ENCODE assay signal across 28 cellular contexts in genomic region chr3:3429841-3430240, GRCh38.
"Had no signal": no experiment of that assay in that cellular context is flagged by ENCODE, and none has a peak within 500 bp of the region (broad histone marks: within the 10 kb centered on the region; RNA-seq: fewer than 3 reads in every experiment).

No MANE protein-coding gene starts in this region.

- H3K27me3 ChIP-seq: stomach, suprapubic skin, testis, thyroid gland, tibial artery, tibial nerve, transverse colon, upper lobe of left lung, upper lobe of right lung, uterus, vagina had no signal

- H3K9me3 Mint-ChIP-seq: stimulated activated memory B cell treated with anti-CD40 and anti-IgM and Interleukin-4, amounts not matched to agents 10 μg/mL and 1 μg/mL and 100 μg/mL, for 72 hours had no signal

- DNase-seq: stimulated activated CD4-positive, alpha-beta T cell treated with anti-CD3 and anti-CD28 coated beads, Interleukin-2, amount 100 ng/mL, for 48 hours; stimulated activated CD4-positive, alpha-beta T cell treated with anti-CD3 and anti-CD28 coated beads, Interleukin-4, amount 100 ng/mL, for 1 hour; stimulated activated CD4-positive, alpha-beta T cell treated with anti-CD3 and anti-CD28 coated beads, Interleukin-4, amount 100 ng/mL, for 24 hours; stimulated activated CD4-positive, alpha-beta T cell treated with anti-CD3 and anti-CD28 coated beads, Interleukin-4, amount 100 ng/mL, for 4 hours; stimulated activated CD8-positive, alpha-beta memory T cell treated with anti-CD3 and anti-CD28 coated beads, Interleukin-4, amount 100 ng/mL, for 48 hours; stimulated activated naive B cell treated with anti-CD40 and anti-IgM and Interleukin-4, amounts not matched to agents 10 μg/mL and 1 μg/mL and 100 μg/mL, for 72 hours; stimulated activated naive CD4-positive, alpha-beta T cell; stimulated activated naive CD4-positive, alpha-beta T cell treated with Interleukin-2 at 50 U/mL for 16 hours; stimulated activated naive CD8-positive, alpha-beta T cell treated with anti-CD3 and anti-CD28 coated beads, Interleukin-15, amount 100 ng/mL, for 72 hours; stimulated activated naive CD8-positive, alpha-beta T cell treated with anti-CD3 and anti-CD28 coated beads, Interleukin-15, Interleukin-2, amounts not matched to agents 100 U/mL and 50 U/mL, for 24 hours; stomach; substantia nigra; testis; thyroid gland; tibial artery; transverse colon; trophoblast cell; upper lobe of left lung; upper lobe of right lung; uterus had no signal

- H3K36me3 ChIP-seq: stomach, suprapubic skin, thoracic aorta, thyroid gland, tibial artery, tibial nerve, transverse colon, upper lobe of left lung, upper lobe of right lung, uterus, vagina had no signal

- H3K4me3 Mint-ChIP-seq: stimulated activated effector memory CD8-positive, alpha-beta T cell treated with anti-CD3 and anti-CD28 coated beads, Interleukin-12 subunit alpha, Interleukin-12 subunit beta, amount 100 ng/mL, for 72 hours; stimulated activated memory B cell treated with anti-CD40 and anti-IgM and Interleukin-4, amounts not matched to agents 10 μg/mL and 1 μg/mL and 100 μg/mL, for 72 hours; stimulated activated naive B cell treated with anti-CD40 and anti-IgM and Interleukin-4, amounts not matched to agents 10 μg/mL and 1 μg/mL and 100 μg/mL, for 72 hours; stimulated activated naive CD8-positive, alpha-beta T cell treated with anti-CD3 and anti-CD28 coated beads, Interleukin-15, amount 100 ng/mL, for 72 hours; stimulated activated naive CD8-positive, alpha-beta T cell treated with anti-CD3 and anti-CD28 coated beads, Interleukin-15, Interleukin-2, amounts not matched to agents 100 ng/mL and 50 ng/mL, for 24 hours; type B pancreatic cell had no signal

- H3K4me3 ChIP-seq: stomach, suprapubic skin, testis, thoracic aorta, thyroid gland, tibial artery, tibial nerve, transverse colon, upper lobe of left lung, upper lobe of right lung, uterus, vagina had no signal

- H3K4me1 ChIP-seq: stomach, suprapubic skin, testis, tibial artery, tibial nerve, transverse colon, upper lobe of left lung, upper lobe of right lung, uterus, vagina had no signal

- H3K4me1 Mint-ChIP-seq: stimulated activated effector memory CD8-positive, alpha-beta T cell treated with anti-CD3 and anti-CD28 coated beads, Interleukin-12 subunit alpha, Interleukin-12 subunit beta, amount 100 ng/mL, for 72 hours; stimulated activated memory B cell treated with anti-CD40 and anti-IgM and Interleukin-4, amounts not matched to agents 10 μg/mL and 1 μg/mL and 100 μg/mL, for 72 hours; stimulated activated naive B cell treated with anti-CD40 and anti-IgM and Interleukin-4, amounts not matched to agents 10 μg/mL and 1 μg/mL and 100 μg/mL, for 72 hours; stimulated activated naive CD8-positive, alpha-beta T cell treated with anti-CD3 and anti-CD28 coated beads, Interleukin-15, amount 100 ng/mL, for 72 hours had no signal

- H3K9me3 ChIP-seq: suprapubic skin, testis, thoracic aorta, thyroid gland, tibial artery, tibial nerve, transverse colon, upper lobe of left lung, upper lobe of right lung, uterus, vagina had no signal

- H3K36me3 Mint-ChIP-seq: stimulated activated effector memory CD8-positive, alpha-beta T cell treated with anti-CD3 and anti-CD28 coated beads, Interleukin-12 subunit alpha, Interleukin-12 subunit beta, amount 100 ng/mL, for 72 hours; stimulated activated memory B cell treated with anti-CD40 and anti-IgM and Interleukin-4, amounts not matched to agents 10 μg/mL and 1 μg/mL and 100 μg/mL, for 72 hours; stimulated activated naive B cell treated with anti-CD40 and anti-IgM and Interleukin-4, amounts not matched to agents 10 μg/mL and 1 μg/mL and 100 μg/mL, for 72 hours; type B pancreatic cell had no signal

- ATAC-seq: stimulated activated effector memory CD8-positive, alpha-beta T cell treated with anti-CD3 and anti-CD28 coated beads, Interleukin-12 subunit alpha, Interleukin-12 subunit beta, amount 100 ng/mL, for 72 hours; stimulated activated memory B cell treated with anti-CD40 and anti-IgM and Interleukin-4, amounts not matched to agents 10 μg/mL and 1 μg/mL and 100 μg/mL, for 72 hours; stimulated activated naive B cell treated with anti-CD40 and anti-IgM and Interleukin-4, amounts not matched to agents 10 μg/mL and 1 μg/mL and 100 μg/mL, for 72 hours; stimulated activated naive CD8-positive, alpha-beta T cell treated with anti-CD3 and anti-CD28 coated beads, Interleukin-15, amount 100 ng/mL, for 72 hours; stimulated activated naive CD8-positive, alpha-beta T cell treated with anti-CD3 and anti-CD28 coated beads, Interleukin-15, Interleukin-2, amounts not matched to agents 100 U/mL and 50 U/mL, for 24 hours; upper lobe of right lung had no signal

- H3K27ac ChIP-seq: stomach, suprapubic skin, testis, thoracic aorta, thyroid gland, tibial artery, tibial nerve, transverse colon, upper lobe of left lung, upper lobe of right lung, uterus, vagina had no signal

- H3K27ac Mint-ChIP-seq: stimulated activated effector memory CD8-positive, alpha-beta T cell treated with anti-CD3 and anti-CD28 coated beads, Interleukin-12 subunit alpha, Interleukin-12 subunit beta, amount 100 ng/mL, for 72 hours; stimulated activated memory B cell treated with anti-CD40 and anti-IgM and Interleukin-4, amounts not matched to agents 10 μg/mL and 1 μg/mL and 100 μg/mL, for 72 hours; stimulated activated naive B cell treated with anti-CD40 and anti-IgM and Interleukin-4, amounts not matched to agents 10 μg/mL and 1 μg/mL and 100 μg/mL, for 72 hours; stimulated activated naive CD8-positive, alpha-beta T cell treated with anti-CD3 and anti-CD28 coated beads, Interleukin-15, Interleukin-2, amounts not matched to agents 100 ng/mL and 50 ng/mL, for 24 hours; type B pancreatic cell had no signal

- H3K27me3 Mint-ChIP-seq: stimulated activated naive B cell treated with anti-CD40 and anti-IgM and Interleukin-4, amounts not matched to agents 10 μg/mL and 1 μg/mL and 100 μg/mL, for 72 hours; stimulated activated naive CD8-positive, alpha-beta T cell treated with anti-CD3 and anti-CD28 coated beads, Interleukin-15, amount 100 ng/mL, for 72 hours; stimulated activated naive CD8-positive, alpha-beta T cell treated with anti-CD3 and anti-CD28 coated beads, Interleukin-15, Interleukin-2, amounts not matched to agents 100 ng/mL and 50 ng/mL, for 24 hours had no signal
